22 cellular contexts compared by ENCODE assay signal in the genomic region with DNA sequence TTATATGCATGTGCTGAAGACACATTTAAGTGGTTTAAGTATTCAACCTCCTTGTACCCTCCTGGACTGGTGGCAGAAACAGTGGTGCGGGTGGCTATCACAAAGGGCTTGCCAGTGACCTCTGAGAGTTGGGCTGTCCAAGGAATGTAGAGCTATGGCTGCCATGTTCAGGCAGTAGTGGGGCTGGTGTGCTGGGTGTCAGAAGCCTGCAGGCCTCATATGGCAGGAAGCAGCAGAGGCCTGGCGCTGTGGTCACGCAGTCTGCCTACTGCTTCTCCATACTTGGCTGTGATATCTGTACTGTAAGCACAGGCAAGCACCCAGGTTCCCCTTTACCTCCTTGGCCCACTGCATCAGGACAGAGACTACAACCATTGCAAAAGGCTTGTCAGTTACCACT.
DNase-seq lines count a peak whose midpoint lies in the region; ATAC-seq, FAIRE-seq and TF ChIP-seq lines count a peak whose summit lies in the region.
"Had no signal": no experiment of that assay in that cellular context is flagged by ENCODE, and none has a peak within 500 bp of the region (broad histone marks: within the 10 kb centered on the region; RNA-seq: fewer than 3 reads in every experiment).

No MANE protein-coding gene starts in this region.

- no peak overlapping the region for H4K5ac ChIP-seq in H1 (ENCODE audit: insufficient read length, low read depth, low read length)

- H3K14ac ChIP-seq in H1 (ENCODE audit: insufficient read length), result no peak overlapping the region

- no peak overlapping the region for H2BK5ac ChIP-seq in H1 (ENCODE audit: low read depth, low read length)

- no peak overlapping the region for H2AK5ac ChIP-seq in H1 (ENCODE audit: low read depth, low read length)

- WGBS in H1 (ENCODE audit: extremely low coverage in 1 of 2, insufficient coverage in 1 of 2, insufficient read length in 1 of 2, insufficient replicate concordance in 2 of 2, low coverage in 1 of 2, low lambda C conversion rate in 2 of 2, missing lambda C conversion rate in 1 of 2), 2 experiments, result 100% methylated on average over 3 of the region's 3 CpGs; no CpG with 5 or more reads in 1 of the 2 experiments

- no peaks in the 10 kb centered on the region for H3K79me1 ChIP-seq in H1 (ENCODE audit: low read depth, low read length)

- H3K9me2 ChIP-seq in PC-9 (ENCODE audit: insufficient read depth), result no peaks in the 10 kb centered on the region

- H3K79me2 ChIP-seq in H1 (ENCODE audit: control insufficient read depth in 1 of 2, insufficient read depth in 2 of 2, low read length in 2 of 2) (no peaks in the 10 kb centered on the region), PC-9 (ENCODE audit: low read depth) (no peaks in the 10 kb centered on the region)

- no TSS peak for BruUV-seq in PC-9 (replicated peaks; lab: Mats Ljungman, UMichigan)

- no peak overlapping the region for H3K18ac ChIP-seq in H1 (ENCODE audit: extremely low read depth, low read length)

- no peak overlapping the region for H2BK120ac ChIP-seq in H1 (replicated peaks; ENCODE audit: low read depth, low read length)

- H4K91ac ChIP-seq in H1 (replicated peaks; ENCODE audit: insufficient read length, low read length), result no peak overlapping the region

- H4K8ac ChIP-seq in H1 (ENCODE audit: extremely low read depth, insufficient read depth, low read length), result peak overlapping the region; percentile 46; the same call in 1 of the 2 replicates

- H4K20me1 ChIP-seq in H1 (replicated peaks in 1 of 2; ENCODE audit: control insufficient read depth in 1 of 2, insufficient read depth in 2 of 2, low read length in 2 of 2) (no peaks in the 10 kb centered on the region), PC-9 (ENCODE audit: insufficient read depth) (no peaks in the 10 kb centered on the region)
- H4K20me1 ChIP-seq: BLaER1 treated with 17β-estradiol and CSF1 and Interleukin-3, amounts not matched to agents 10 nM and 100 nM had no signal

- no peak overlapping the region for H3K23ac ChIP-seq in H1 (ENCODE audit: insufficient read length)

- H3K36me3 ChIP-seq in H1 (ENCODE audit: control insufficient read depth in 2 of 4, insufficient read depth in 4 of 4, low read length in 3 of 4) (no peaks in the 10 kb centered on the region), upper lobe of right lung (no peaks in the 10 kb centered on the region), PC-9 (ENCODE audit: low read depth) (no peaks in the 10 kb centered on the region)
- H3K36me3 ChIP-seq: BE2C; BLaER1 treated with 17β-estradiol and CSF1 and Interleukin-3, amounts not matched to agents 10 nM and 100 nM had no signal

- no peak overlapping the region for H3K4me2 ChIP-seq in H1 (ENCODE audit: insufficient read depth in 1 of 2, low read depth in 2 of 2, low read length in 2 of 2)
- no peak overlapping the region for H3K4me2 ChIP-seq in PC-9
- H3K4me2 ChIP-seq: A549; BLaER1 treated with 17β-estradiol and CSF1 and Interleukin-3, amounts not matched to agents 10 nM and 100 nM had no signal

- TF ChIP-seq CTCF in GM10248 (IDR thresholded peaks at IDR 0.05; ENCODE audit: control extremely low read depth, extremely low read depth, low read depth, missing control alignments), result no peak
- no peak for TF ChIP-seq CTCF in H1 (IDR thresholded peaks at IDR 0.05; ENCODE audit: control extremely low read depth in 1 of 3, insufficient read depth in 1 of 3, low read depth in 1 of 3, low read length in 3 of 3)
- TF ChIP-seq CTCF in upper lobe of right lung (IDR thresholded peaks at IDR 0.05), result no peak
- TF ChIP-seq CTCF in PC-9 (conservative IDR thresholded peaks at IDR 0.05), result no peak

- H2BK12ac ChIP-seq in H1 (ENCODE audit: low read depth, low read length), result no peak overlapping the region

- 0 out of 4 replicates have a peak, but pooled peaks cover 0 to 3% of the 10 kb centered on the region in 2 experiments for H3K9me3 ChIP-seq in H1 (ENCODE audit: insufficient read depth in 2 of 2, low read depth in 1 of 2, low read length in 1 of 2)
- peaks cover 5% of the 10 kb centered on the region for H3K9me3 ChIP-seq in upper lobe of right lung
- H3K9me3 ChIP-seq in PC-9 (ENCODE audit: insufficient read depth, low read depth), result no peaks in the 10 kb centered on the region
- H3K9me3 ChIP-seq: A549, BE2C had no signal

- DNase-seq in GM10248 (ENCODE audit: extremely low spot score) (peak; percentile 3), H1 (ENCODE audit: low read depth in 1 of 2, low spot score in 2 of 2) (no peak), upper lobe of right lung (no peak), SIG-M5 treated with dmso at 0.1 percent for 504 hours (lab: John Stamatoyannopoulos, UW; ENCODE audit: unreplicated experiment) (no peak), PC-9 (no peak), H4 (ENCODE audit: low spot score) (no peak)
- DNase-seq: 8988T; ACHN; AML-193; BE2C; CD4-positive, alpha-beta T cell; CD8-positive, alpha-beta memory T cell; DMS 273 treated with DMSO at 0.1 percent for 48 hours; DMS79; GF-D8; GOT3; H9 had no signal

- intact Hi-C loops in upper lobe of right lung (cut with DNase I) (no loop called here), PC-9 (cut with micrococcal nuclease; ENCODE audit: unreplicated experiment) (no loop called here)

- H3K4ac ChIP-seq in H1 (replicated peaks; ENCODE audit: insufficient read length, low read depth, low read length), result no peak overlapping the region

- H3K27ac ChIP-seq in H1 (ENCODE audit: low read depth, low read length), result no peak overlapping the region
- no peak overlapping the region for H3K27ac ChIP-seq in upper lobe of right lung
- no peak overlapping the region for H3K27ac ChIP-seq in PC-9
- H3K27ac ChIP-seq: A549; BLaER1 treated with 17β-estradiol and CSF1 and Interleukin-3, amounts not matched to agents 10 nM and 100 nM had no signal

- H2BK20ac ChIP-seq in H1 (ENCODE audit: low read length), result no peak overlapping the region

- H3K4me1 ChIP-seq in H1 (replicated peaks in 1 of 4; ENCODE audit: control insufficient read depth in 3 of 4, insufficient read depth in 4 of 4, low read length in 3 of 4), result no peaks in the 10 kb centered on the region
- H3K4me1 ChIP-seq in upper lobe of right lung, result no peaks in the 10 kb centered on the region
- no peaks in the 10 kb centered on the region for H3K4me1 ChIP-seq in PC-9 (replicated peaks; ENCODE audit: insufficient read depth)
- H3K4me1 ChIP-seq: A549; BE2C; BLaER1 treated with 17β-estradiol and CSF1 and Interleukin-3, amounts not matched to agents 10 nM and 100 nM had no signal

- FAIRE-seq in H1 (lab: Jason Lieb, UNC), result no peak
- FAIRE-seq: A549, D721Med, GM19239 had no signal

- H3K56ac ChIP-seq in H1 (replicated peaks; ENCODE audit: insufficient read length, low read depth, low read length), result no peak overlapping the region

- peak; percentile 40 for ATAC-seq in upper lobe of right lung
- ATAC-seq: A549, HCT116 had no signal

- TF ChIP-seq POLR2A in H1 (IDR thresholded peaks at IDR 0.05; ENCODE audit: control extremely low read depth in 1 of 2, low read depth in 2 of 2, low read length in 2 of 2), result no peak

- H3K23me2 ChIP-seq in H1 (ENCODE audit: low read depth, low read length), result no peaks in the 10 kb centered on the region

- TF ChIP-seq EP300 in H1 (IDR thresholded peaks at IDR 0.05; ENCODE audit: borderline replicate concordance in 1 of 2, low read depth in 2 of 2, low read length in 2 of 2), result no peak

- no peaks in the 10 kb centered on the region for H3F3A ChIP-seq in PC-9 (ENCODE audit: insufficient read depth, low read depth)

- H3K4me3 ChIP-seq in H1 (ENCODE audit: extremely low read depth in 1 of 4, insufficient read depth in 2 of 4, low read depth in 3 of 4, low read length in 4 of 4) (no peak overlapping the region), upper lobe of right lung (no peak overlapping the region), PC-9 (no peak overlapping the region)
- H3K4me3 ChIP-seq: A549; BLaER1 treated with 17β-estradiol and CSF1 and Interleukin-3, amounts not matched to agents 10 nM and 100 nM had no signal

- TF ChIP-seq RAD21 in H1 (IDR thresholded peaks at IDR 0.05 in 1 of 2, conservative IDR thresholded peaks at IDR 0.05 in 1 of 2; ENCODE audit: low read depth in 2 of 2, low read length in 2 of 2), result no peak

- H3K27me3 ChIP-seq in H1 (replicated peaks in 1 of 4; ENCODE audit: control insufficient read depth in 3 of 4, extremely low read depth in 1 of 4, insufficient read depth in 3 of 4, low read length in 3 of 4), result no peaks in the 10 kb centered on the region; a peak in 1 of 7 replicates
- H3K27me3 ChIP-seq in upper lobe of right lung, result no peaks in the 10 kb centered on the region
- H3K27me3 ChIP-seq in PC-9 (ENCODE audit: insufficient read depth, low read depth), result no peaks in the 10 kb centered on the region
- H3K27me3 ChIP-seq: BE2C; BLaER1 treated with 17β-estradiol and CSF1 and Interleukin-3, amounts not matched to agents 10 nM and 100 nM had no signal

- H2AFZ ChIP-seq in H1 (ENCODE audit: low read length) (peak overlapping the region; percentile 62; the same call in 1 of the 2 replicates), PC-9 (no peak overlapping the region)

- CTCF ChIA-PET in GM10248 (lab: Yijun Ruan, JAX) (no interaction called here), H1 (lab: Charles Lee; ENCODE audit: partially characterized antibody) (interaction anchor here (1.6 kb wide), 1 partner anchor 15 kb away, joined by 3 read pairs; no protein-coding TSS in a partner anchor), PC-9 (lab: Charles Lee) (no interaction called here)

- no peak overlapping the region for H2BK15ac ChIP-seq in H1 (ENCODE audit: low read length)

- POLR2A ChIA-PET in GM10248 (lab: Yijun Ruan, JAX), result no interaction called here
- POLR2A ChIA-PET in H1 (lab: Charles Lee; ENCODE audit: partially characterized antibody), result no interaction called here
- POLR2A ChIA-PET in PC-9 (lab: Charles Lee; ENCODE audit: unreplicated experiment), result no interaction called here

- no peak overlapping the region for H3K9ac ChIP-seq in H1 (replicated peaks in 1 of 4; ENCODE audit: extremely low read depth in 1 of 4, low read depth in 3 of 4, low read length in 3 of 4)
- H3K9ac ChIP-seq: BLaER1 treated with 17β-estradiol and CSF1 and Interleukin-3, amounts not matched to agents 10 nM and 100 nM had no signal

TF ChIP-seq in H1, 55 proteins besides CTCF, POLR2A, EP300 and RAD21 (continues in another document):
- no peak for TF ChIP-seq EGR1 (IDR thresholded peaks at IDR 0.05; ENCODE audit: borderline replicate concordance, low read depth, low read length)
- TF ChIP-seq SP1 (IDR thresholded peaks at IDR 0.05; ENCODE audit: low read depth, low read length), result no peak
- TF ChIP-seq TCF12 (IDR thresholded peaks at IDR 0.05; ENCODE audit: low read depth, low read length), result no peak
- TF ChIP-seq, protein P1, sequence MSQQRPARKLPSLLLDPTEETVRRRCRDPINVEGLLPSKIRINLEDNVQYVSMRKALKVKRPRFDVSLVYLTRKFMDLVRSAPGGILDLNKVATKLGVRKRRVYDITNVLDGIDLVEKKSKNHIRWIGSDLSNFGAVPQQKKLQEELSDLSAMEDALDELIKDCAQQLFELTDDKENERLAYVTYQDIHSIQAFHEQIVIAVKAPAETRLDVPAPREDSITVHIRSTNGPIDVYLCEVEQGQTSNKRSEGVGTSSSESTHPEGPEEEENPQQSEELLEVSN (IDR thresholded peaks at IDR 0.05), result no peak
- no peak for TF ChIP-seq TEAD4 (IDR thresholded peaks at IDR 0.05; ENCODE audit: low read depth, low read length)
- TF ChIP-seq SIRT6 (IDR thresholded peaks at IDR 0.05; ENCODE audit: low read length), result no peak
- no peak for TF ChIP-seq KDM5A (IDR thresholded peaks at IDR 0.05; ENCODE audit: low read length)
- TF ChIP-seq CBX8 (IDR thresholded peaks at IDR 0.05; ENCODE audit: borderline replicate concordance, low read depth, low read length), result no peak
